ENCODE assay signal across 8 cellular contexts in genomic region chr3:196712514-196713413, GRCh38. TPM values are rescaled to one million over a fixed set of nuclear protein-coding genes. Genes with fewer than 3 reads are reported as not detected.
A peak's percentile ranks its signal among the peaks of the same experiment; 100 is the strongest.
DNase-seq lines count a peak whose midpoint lies in the region; ATAC-seq lines count a peak whose summit lies in the region.

No MANE protein-coding gene starts in this region.

- ATAC-seq in GM18870 (IDR thresholded peaks at IDR 0.05; ENCODE audit: unreplicated experiment): peak; percentile 34
- peak; percentile 37 for ATAC-seq in HG03139 (IDR thresholded peaks at IDR 0.05; ENCODE audit: unreplicated experiment)
- peak; percentile 86 for ATAC-seq in sciatic nerve

- DNase-seq in AG08396 (ENCODE audit: low spot score) (peak; percentile 87), RPMI7951 (ENCODE audit: low read depth) (peak; percentile 57), amniotic epithelial cell (ENCODE audit: low read depth) (peak; percentile 59), hypothalamus (lab: John Stamatoyannopoulos, UW) (peak in 41 of 51 donors; percentile 27 to 94 (median 70)), sciatic nerve (ENCODE audit: low spot score) (peak; percentile 84), D341Med (ENCODE audit: low spot score) (no peak)

- intact Hi-C loops in sciatic nerve (cut with DNase I): no loop called here

RNA-seq across cellular contexts. Expression of gene PIGX, which starts 0.6 kb away (rescaled TPM):
- 32.1 and 43.6 TPM in 2 replicates for total RNA-seq in RPMI7951 (2014; rRNA removed; shearing (Covaris generic))
- 18.4 TPM for total RNA-seq in sciatic nerve

RNA-seq across cellular contexts. Expression of gene CEP19, which starts 0.7 kb away (rescaled TPM):
- 9.4 and 11.2 TPM in 2 replicates for total RNA-seq in RPMI7951 (2014; rRNA removed; shearing (Covaris generic))
- 1.7 TPM for total RNA-seq in sciatic nerve

RNA-seq across cellular contexts. Expression of gene PAK2, which starts 26.9 kb away (rescaled TPM):
- 37.7 and 45.5 TPM in 2 replicates for total RNA-seq in RPMI7951 (2014; rRNA removed; shearing (Covaris generic))
- total RNA-seq in sciatic nerve: 60.8 TPM

Comparison
In these comparisons a context has a peak if more than half of its experiments do, and no peak if none do; other contexts are left out.
1. ATAC-seq: peak in every context shown above with its lines; median percentile 86 in sciatic nerve; 37 in HG03139; 34 in GM18870.